9 cellular contexts compared by ENCODE assay signal in genomic region chr12:77049767-77050353, GRCh38. TPM values are rescaled to one million over a fixed set of nuclear protein-coding genes. Genes with fewer than 3 reads are reported as not detected.
DNase-seq lines count a peak whose midpoint lies in the region; ATAC-seq, FAIRE-seq and TF ChIP-seq lines count a peak whose summit lies in the region.
"Had no signal": no experiment of that assay in that cellular context is flagged by ENCODE, and none has a peak within 500 bp of the region (broad histone marks: within the 10 kb centered on the region; RNA-seq: fewer than 3 reads in every experiment).

No MANE protein-coding gene starts in this region.

- peaks cover 12% of the 10 kb centered on the region for H3K4me1 ChIP-seq in HepG2 (ENCODE audit: insufficient read depth, low read length)

- peaks cover 3 to 22% of the 10 kb centered on the region in 2 experiments; a peak in 3 of 5 replicates for H3K36me3 ChIP-seq in HepG2 (replicated peaks in 1 of 2; ENCODE audit: control insufficient read depth in 1 of 2, insufficient read depth in 2 of 2, low read length in 2 of 2)

- peaks cover 10% of the 10 kb centered on the region for H3K36me3 Mint-ChIP-seq in activated CD4-positive, alpha-beta T cell treated with anti-CD3 and anti-CD28 coated beads for 36 hours (ENCODE audit: low read depth)
- H3K36me3 Mint-ChIP-seq in MCF 10A (ENCODE audit: insufficient read depth, unreplicated experiment), result peaks cover 19% of the 10 kb centered on the region

- 42% methylated on average over 4 of the region's 4 CpGs for WGBS in HepG2 (ENCODE audit: low lambda C conversion rate)

- TF ChIP-seq EP300 in HepG2 (IDR thresholded peaks at IDR 0.05; ENCODE audit: low read depth in 2 of 2, low read length in 2 of 2) (no peak), HepG2 (CRISPR knock-in tag; IDR thresholded peaks at IDR 0.05; ENCODE audit: borderline replicate concordance) (no peak)

- H3K79me2 ChIP-seq in HepG2 (ENCODE audit: insufficient read depth, low read length), result no peaks in the 10 kb centered on the region

- H3K4me3 Mint-ChIP-seq in activated CD4-positive, alpha-beta T cell treated with anti-CD3 and anti-CD28 coated beads for 36 hours, result no peak overlapping the region
- no peak overlapping the region for H3K4me3 Mint-ChIP-seq in MCF 10A (ENCODE audit: unreplicated experiment)

- no peak overlapping the region for H3K27ac Mint-ChIP-seq in activated CD4-positive, alpha-beta T cell treated with anti-CD3 and anti-CD28 coated beads for 36 hours
- peak overlapping the region; percentile 53 for H3K27ac Mint-ChIP-seq in MCF 10A (ENCODE audit: low read depth, unreplicated experiment)

- peak; percentile 12 for FAIRE-seq in HepG2 (lab: Jason Lieb, UNC)

- H3K4me3 ChIP-seq in HepG2 (replicated peaks in 1 of 3; ENCODE audit: insufficient read depth in 1 of 3, low read depth in 2 of 3, low read length in 3 of 3), result no peak overlapping the region

- peak; percentile 13 for DNase-seq in activated CD4-positive, alpha-beta T cell treated with anti-CD3 and anti-CD28 coated beads for 36 hours
- no peak for DNase-seq in activated CD4-positive, alpha-beta T cell treated with anti-CD3 and anti-CD28 coated beads, Interleukin-2, amount 50 U/mL, for 1 hour
- DNase-seq in HT-29 (ENCODE audit: low spot score), result peak; percentile 68
- peak; percentile 74 for DNase-seq in NCI-H774 (lab: John Stamatoyannopoulos, UW)
- peak; percentile 78 for DNase-seq in MCF 10A (ENCODE audit: unreplicated experiment)
- DNase-seq in HepG2 (ENCODE audit: low spot score), result peak; percentile 69
- no peak for DNase-seq in effector CD8-positive, alpha-beta T cell (lab: John Stamatoyannopoulos, UW)

- H3K27ac ChIP-seq in HepG2 (ENCODE audit: extremely low read length, insufficient read depth, low read length), result no peak overlapping the region
- H3K27ac ChIP-seq: epithelial cell of prostate had no signal

- no peak for TF ChIP-seq POLR2A in HepG2 (IDR thresholded peaks at IDR 0.05; ENCODE audit: insufficient read depth in 1 of 2, low read depth in 2 of 2, low read length in 2 of 2)

- BruUV-seq in MCF 10A (replicated peaks; lab: Mats Ljungman, UMichigan) (no TSS peak), HepG2 (replicated peaks; lab: Mats Ljungman, UMichigan) (no TSS peak)

- intact Hi-C loops in activated CD4-positive, alpha-beta T cell treated with anti-CD3 and anti-CD28 coated beads for 36 hours (cut with DNase I, micrococcal nuclease), result loop anchor here (5.0 kb wide), 3 partner anchors 272 to 877 kb away; no protein-coding TSS in a partner anchor
- intact Hi-C loops in MCF 10A (cut with micrococcal nuclease) (loop anchor here (1.0 to 10.0 kb wide), 4 partner anchors 102 to 875 kb away; no protein-coding TSS in a partner anchor), HepG2 (cut with micrococcal nuclease; ENCODE audit: unreplicated experiment) (no loop called here)

- peak; percentile 85 for ATAC-seq in activated CD4-positive, alpha-beta T cell treated with anti-CD3 and anti-CD28 coated beads for 36 hours
- peak; percentile 98 for ATAC-seq in GM21619 (IDR thresholded peaks at IDR 0.05; ENCODE audit: unreplicated experiment)
- peak; percentile 96 for ATAC-seq in HepG2

- H2AFZ ChIP-seq in HepG2 (ENCODE audit: low read length), result no peak overlapping the region

- POLR2A ChIA-PET in activated CD4-positive, alpha-beta T cell treated with anti-CD3 and anti-CD28 coated beads for 36 hours (lab: Charles Lee), result interaction anchor here (1.0 kb wide), 1 partner anchor 11 kb away, joined by 3 read pairs; no protein-coding TSS in a partner anchor
- POLR2A ChIA-PET in MCF 10A (lab: Yijun Ruan, JAX), result interaction anchor here (0.6 to 2.3 kb wide), 8 partner anchors 9 to 275 kb away, joined by 3 to 13 read pairs (median 4); no protein-coding TSS in a partner anchor
- POLR2A ChIA-PET in HepG2 (lab: Yijun Ruan, JAX), result no interaction called here

- no peaks in the 10 kb centered on the region for H3K27me3 ChIP-seq in HepG2 (ENCODE audit: control insufficient read depth in 1 of 2, insufficient read depth in 2 of 2, low read length in 2 of 2)

- H3K9me3 ChIP-seq in HepG2 (ENCODE audit: low read length), result no peaks in the 10 kb centered on the region

- H4K20me1 ChIP-seq in HepG2 (ENCODE audit: insufficient read depth, low read length), result no peaks in the 10 kb centered on the region

- H3K4me1 Mint-ChIP-seq in activated CD4-positive, alpha-beta T cell treated with anti-CD3 and anti-CD28 coated beads for 36 hours, result no peaks in the 10 kb centered on the region
- no peaks in the 10 kb centered on the region for H3K4me1 Mint-ChIP-seq in MCF 10A (ENCODE audit: insufficient read depth, unreplicated experiment)

- TF ChIP-seq RAD21 in HepG2 (CRISPR knock-in tag; IDR thresholded peaks at IDR 0.05), result peak; percentile 39; the same call in 1 of the 2 replicates

- CTCF ChIA-PET in activated CD4-positive, alpha-beta T cell treated with anti-CD3 and anti-CD28 coated beads for 36 hours (lab: Charles Lee), result interaction anchor here (0.6 to 2.2 kb wide), 7 partner anchors 9 to 383 kb away, joined by 3 to 14 read pairs (median 4); no protein-coding TSS in a partner anchor
- CTCF ChIA-PET in MCF 10A (lab: Yijun Ruan, JAX) (interaction anchor here (0.5 to 2.6 kb wide), 51 partner anchors 9 to 879 kb away, joined by 3 to 55 read pairs (median 3); no protein-coding TSS in a partner anchor), HepG2 (lab: Yijun Ruan, JAX; ENCODE audit: low intra/inter-chr PET ratio, low total read pairs) (interaction anchor here (1.5 kb wide), 1 partner anchor 635 kb away, joined by 8 read pairs; no protein-coding TSS in a partner anchor)

- H3K9ac ChIP-seq in HepG2 (ENCODE audit: insufficient read depth, low read depth, low read length), result no peak overlapping the region

- in situ Hi-C loops in HepG2 (cut with HindIII; ENCODE audit: extremely low pct_ligation_motif_present, low pct_unique_long_range_greater_than_20kb), result no loop called here

- no peak overlapping the region for H3K4me2 ChIP-seq in HepG2 (ENCODE audit: low read depth, low read length)

- TF ChIP-seq CTCF in MCF 10A (IDR thresholded peaks at IDR 0.05; ENCODE audit: unreplicated experiment) (peak; percentile 68), HepG2 (CRISPR knock-in tag; IDR thresholded peaks at IDR 0.05) (peak; percentile 77)

- no peaks in the 10 kb centered on the region for H3K27me3 Mint-ChIP-seq in activated CD4-positive, alpha-beta T cell treated with anti-CD3 and anti-CD28 coated beads for 36 hours
- no peaks in the 10 kb centered on the region for H3K27me3 Mint-ChIP-seq in MCF 10A (ENCODE audit: insufficient read depth, unreplicated experiment)

- no peaks in the 10 kb centered on the region for H3K9me3 Mint-ChIP-seq in activated CD4-positive, alpha-beta T cell treated with anti-CD3 and anti-CD28 coated beads for 36 hours (ENCODE audit: low read depth)
- H3K9me3 Mint-ChIP-seq in MCF 10A (ENCODE audit: unreplicated experiment), result no peaks in the 10 kb centered on the region

TF ChIP-seq in HepG2, 621 proteins besides CTCF, POLR2A, EP300 and RAD21 (continues in another document):
- no peak for TF ChIP-seq ZNF644 (CRISPR knock-in tag; IDR thresholded peaks at IDR 0.05; ENCODE audit: low read depth)
- TF ChIP-seq ZNF780A (CRISPR knock-in tag; IDR thresholded peaks at IDR 0.05), result no peak
- no peak for TF ChIP-seq ZNF792 (CRISPR knock-in tag; IDR thresholded peaks at IDR 0.05)
- no peak for TF ChIP-seq POLR2AphosphoS5 (IDR thresholded peaks at IDR 0.05; ENCODE audit: low read depth, low read length)
- TF ChIP-seq STAG1 (CRISPR knock-in tag; IDR thresholded peaks at IDR 0.05), result peak; percentile 62
- TF ChIP-seq ZNF136 (CRISPR knock-in tag; IDR thresholded peaks at IDR 0.05; ENCODE audit: low read depth), result no peak
- TF ChIP-seq ZSCAN29 (CRISPR knock-in tag; conservative IDR thresholded peaks at IDR 0.05), result no peak
- no peak for TF ChIP-seq ZBTB3 (CRISPR knock-in tag; IDR thresholded peaks at IDR 0.05; ENCODE audit: borderline replicate concordance, low read depth)
- no peak for TF ChIP-seq ZNF326 (CRISPR knock-in tag; IDR thresholded peaks at IDR 0.05; ENCODE audit: borderline replicate concordance)
- TF ChIP-seq ATF7-NPFF (CRISPR knock-in tag; IDR thresholded peaks at IDR 0.05; ENCODE audit: low read depth), result no peak
- TF ChIP-seq ZNF282 (IDR thresholded peaks at IDR 0.05; ENCODE audit: partially characterized antibody), result no peak

RNA-seq across cellular contexts. Expression of gene E2F7, which starts 15.5 kb away (rescaled TPM):
- 1 to 10 TPM; 6.0 to 7.8 TPM for total RNA-seq in activated CD4-positive, alpha-beta T cell treated with anti-CD3 and anti-CD28 coated beads for 36 hours
- 7.8 and 10.5 TPM in 2 replicates for total RNA-seq in HT-29 (2014; rRNA removed; shearing (Covaris generic))
- total RNA-seq in MCF 10A (2022), result 23.5 and 34.4 TPM in 2 replicates
- 7.3 and 9.1 TPM in 2 replicates for total RNA-seq in HepG2 (2016; rRNA removed; fragmentation: Illumina TruSeq; extraction: Trizol)
- total RNA-seq in HepG2 (2016; cell fraction: cytosol; rRNA removed; fragmentation: Illumina TruSeq; extraction: Trizol; ENCODE audit: low read depth), result 0.88 and 1.0 TPM in 2 replicates
- total RNA-seq in HepG2 (2016; cell fraction: insoluble cytoplasmic fraction; rRNA removed; fragmentation: Illumina TruSeq; extraction: Trizol), result 7.3 and 8.5 TPM in 2 replicates
- 2.5 and 3.6 TPM in 2 replicates for total RNA-seq in HepG2 (2016; cell fraction: membrane; rRNA removed; fragmentation: Illumina TruSeq; extraction: Trizol)
- total RNA-seq in HepG2 (2016; cell fraction: nucleus; rRNA removed; fragmentation: Illumina TruSeq; extraction: Trizol), result 9.1 and 13.5 TPM in 2 replicates
- polyA plus RNA-seq in HepG2 (2011; rRNA removed), result 1.1 and 1.7 TPM in 2 replicates
- 0.82 and 0.83 TPM in 2 replicates for polyA plus RNA-seq in HepG2 (2011; cell fraction: cytosol; rRNA removed)
- 2.6 and 3.6 TPM in 2 replicates for polyA plus RNA-seq in HepG2 (2011; cell fraction: nucleus; rRNA removed)
- 0.63 and 1.6 TPM in 2 replicates for polyA plus RNA-seq in HepG2 (2012)
- 0.17 and 0.53 TPM in 2 replicates for polyA plus RNA-seq in HepG2 (2016; cell fraction: cytosol; fragmentation: Illumina TruSeq; extraction: Trizol; ENCODE audit: low read depth)
- 6.4 and 6.9 TPM in 2 replicates for polyA plus RNA-seq in HepG2 (2016; cell fraction: insoluble cytoplasmic fraction; fragmentation: Illumina TruSeq; extraction: Trizol; ENCODE audit: low read depth)
- polyA plus RNA-seq in HepG2 (2016; cell fraction: membrane; fragmentation: Illumina TruSeq; extraction: Trizol; ENCODE audit: low read depth), result 0.88 and 0.95 TPM in 2 replicates
- polyA plus RNA-seq in HepG2 (2016; cell fraction: nucleus; fragmentation: Illumina TruSeq; extraction: Trizol; ENCODE audit: insufficient read depth, low read depth), result 7.4 and 7.5 TPM in 2 replicates
- polyA minus RNA-seq in HepG2 (2011; rRNA and poly(A)+ RNA removed; ENCODE audit: low replicate concordance), result 2.2 and 11.3 TPM in 2 replicates
- polyA minus RNA-seq in HepG2 (2011; cell fraction: cytosol; rRNA and poly(A)+ RNA removed), result 1.3 and 2.4 TPM in 2 replicates
- polyA minus RNA-seq in HepG2 (2011; cell fraction: nucleus; rRNA and poly(A)+ RNA removed), result 8.6 and 10.4 TPM in 2 replicates

Comparison
In these comparisons a context has a peak if more than half of its experiments do, and no peak if none do; other contexts are left out.
1. DNase-seq: peak in activated CD4-positive, alpha-beta T cell treated with anti-CD3 and anti-CD28 coated beads for 36 hours (single experiment), HT-29 (single experiment), NCI-H774 (single experiment), MCF 10A (single experiment) and HepG2 (single experiment); none in activated CD4-positive, alpha-beta T cell treated with anti-CD3 and anti-CD28 coated beads, Interleukin-2, amount 50 U/mL, for 1 hour (single experiment) and effector CD8-positive, alpha-beta T cell (single experiment).
2. Peak in every context shown above with its lines, with median percentiles within 50 percentile points of each other: ATAC-seq.